19 cellular contexts compared by ENCODE assay signal in genomic region chr18:42242758-42243157, GRCh38.
"Had no signal": no experiment of that assay in that cellular context is flagged by ENCODE, and none has a peak within 500 bp of the region (broad histone marks: within the 10 kb centered on the region; RNA-seq: fewer than 3 reads in every experiment).

No MANE protein-coding gene starts in this region.

- H3K9me3 Mint-ChIP-seq: endodermal cell had no signal

- H3K27me3 Mint-ChIP-seq: naive thymus-derived CD8-positive, alpha-beta T cell had no signal

- H3K9me3 ChIP-seq: mucosa of descending colon, ovary had no signal

- ATAC-seq: foreskin keratinocyte; left lobe of liver; mucosa of descending colon; naive thymus-derived CD8-positive, alpha-beta T cell; right cardiac atrium had no signal

- H3K27me3 ChIP-seq: foreskin keratinocyte, ovary had no signal

- H3K4me3 Mint-ChIP-seq: endodermal cell; naive thymus-derived CD8-positive, alpha-beta T cell; neural crest cell had no signal

- H3K4me2 ChIP-seq: smooth muscle cell had no signal

- H3K4me1 ChIP-seq: foreskin keratinocyte had no signal

- H3K27ac ChIP-seq: coronary artery, foreskin keratinocyte, ovary had no signal

- H3K36me3 ChIP-seq: ovary had no signal

- DNase-seq: effector CD4-positive, alpha-beta T cell; endodermal cell; erythroblast; foreskin keratinocyte; hippocampal formation; mucosa of descending colon; naive thymus-derived CD8-positive, alpha-beta T cell; nucleus accumbens; ovary; right cardiac atrium; stimulated activated CD4-positive, alpha-beta T cell treated with anti-CD3 and anti-CD28 coated beads, Interleukin-2, amount 100 ng/mL, for 48 hours; stimulated activated naive CD4-positive, alpha-beta T cell treated with Interleukin-2 at 50 U/mL for 16 hours; trophoblast cell had no signal

- H3K4me1 Mint-ChIP-seq: endodermal cell; naive thymus-derived CD8-positive, alpha-beta T cell had no signal

- H3K4me3 ChIP-seq: coronary artery, mucosa of descending colon, ovary, smooth muscle cell had no signal

- FAIRE-seq: endothelial cell of umbilical vein, urothelium cell line had no signal

- H3K27ac Mint-ChIP-seq: endodermal cell; naive thymus-derived CD8-positive, alpha-beta T cell had no signal
